In the genomic region with DNA sequence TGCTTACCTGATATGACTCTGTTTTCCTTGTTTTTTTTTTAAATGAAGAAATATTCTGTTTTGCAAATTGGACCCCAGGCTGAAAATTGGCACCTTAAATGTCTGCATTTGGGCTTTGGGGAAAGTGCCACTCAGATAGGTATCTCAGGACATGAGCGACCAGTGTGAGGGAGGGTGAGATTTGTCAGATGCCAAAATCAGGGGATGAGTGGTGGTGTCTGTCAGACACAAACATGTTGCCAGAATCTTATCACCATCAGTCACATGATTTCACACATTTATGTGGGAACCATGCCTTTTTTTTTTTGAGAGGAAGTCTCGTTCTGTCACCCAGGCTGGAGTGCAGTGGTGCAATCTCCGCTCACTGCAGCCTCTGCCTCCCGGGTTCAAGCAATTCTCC, we compare ENCODE assay signal across 15 cellular contexts.
A peak's percentile ranks its signal among the peaks of the same experiment; 100 is the strongest.
DNase-seq lines count a peak whose midpoint lies in the region; ATAC-seq and TF ChIP-seq lines count a peak whose summit lies in the region.
"Had no signal": no experiment of that assay in that cellular context is flagged by ENCODE, and none has a peak within 500 bp of the region (broad histone marks: within the 10 kb centered on the region; RNA-seq: fewer than 3 reads in every experiment).

No MANE protein-coding gene starts in this region.

- no peak overlapping the region for H3K4me3 Mint-ChIP-seq in CD8-positive, alpha-beta T cell
- peak overlapping the region; percentile 49 to 61 for H3K4me3 Mint-ChIP-seq in effector memory CD8-positive, alpha-beta T cell
- H3K4me3 Mint-ChIP-seq in neural progenitor cell = no peak overlapping the region
- H3K4me3 Mint-ChIP-seq: CD14-positive monocyte, GM23338 had no signal

- intact Hi-C loops in CD8-positive, alpha-beta T cell (cut with DNase I, micrococcal nuclease) = no loop called here

- H3K4me1 ChIP-seq in SK-N-SH (ENCODE audit: control insufficient read depth in 1 of 2, insufficient read depth in 2 of 2, low read depth in 1 of 2, low read length in 1 of 2) (peaks cover 0 to 12% of the 10 kb centered on the region in 2 experiments; a peak in 2 of 4 replicates), neural progenitor cell (no peaks in the 10 kb centered on the region)
- H3K4me1 ChIP-seq in CD8-positive, alpha-beta T cell (ENCODE audit: insufficient read depth, low read length) = no peaks in the 10 kb centered on the region

- no peak overlapping the region for H3K4me2 ChIP-seq in SK-N-SH
- no peak overlapping the region for H3K4me2 ChIP-seq in neural progenitor cell
- H3K4me2 ChIP-seq: GM23338 had no signal

- H3F3A ChIP-seq in SK-N-SH (replicated peaks; ENCODE audit: insufficient read depth) = no peaks in the 10 kb centered on the region
- H3F3A ChIP-seq in neural progenitor cell (ENCODE audit: low read depth) = no peaks in the 10 kb centered on the region

- peaks cover 4% of the 10 kb centered on the region for H3K4me1 Mint-ChIP-seq in CD8-positive, alpha-beta T cell (ENCODE audit: low read depth)
- H3K4me1 Mint-ChIP-seq in effector memory CD8-positive, alpha-beta T cell (ENCODE audit: low read depth in 2 of 2) = peaks cover 15 to 16% of the 10 kb centered on the region in 2 donors
- no peaks in the 10 kb centered on the region for H3K4me1 Mint-ChIP-seq in neural progenitor cell
- H3K4me1 Mint-ChIP-seq: CD14-positive monocyte had no signal

- H3K4me3 ChIP-seq in SK-N-SH (ENCODE audit: low read depth in 2 of 2, low read length in 1 of 2) = no peak overlapping the region
- no peak overlapping the region for H3K4me3 ChIP-seq in CD8-positive, alpha-beta T cell (ENCODE audit: low read depth, low read length)
- H3K4me3 ChIP-seq in neural progenitor cell = no peak overlapping the region
- H3K4me3 ChIP-seq: GM12878, GM23338 had no signal

- 84% methylated on average over 4 of the region's 4 CpGs for WGBS in SK-N-SH (ENCODE audit: low lambda C conversion rate)

- no peak overlapping the region for H2AFZ ChIP-seq in SK-N-SH (ENCODE audit: low read depth)
- no peak overlapping the region for H2AFZ ChIP-seq in neural progenitor cell (replicated peaks)
- H2AFZ ChIP-seq: GM23338 had no signal

- no peaks in the 10 kb centered on the region for H3K9me3 Mint-ChIP-seq in CD8-positive, alpha-beta T cell
- H3K9me3 Mint-ChIP-seq in effector memory CD8-positive, alpha-beta T cell = no peaks in the 10 kb centered on the region
- peaks cover 2% of the 10 kb centered on the region for H3K9me3 Mint-ChIP-seq in neural progenitor cell

- H3K27me3 ChIP-seq in SK-N-SH (ENCODE audit: insufficient read depth) (no peaks in the 10 kb centered on the region), neural progenitor cell (no peaks in the 10 kb centered on the region)
- H3K27me3 ChIP-seq in CD8-positive, alpha-beta T cell (ENCODE audit: insufficient read depth, low read length) = no peaks in the 10 kb centered on the region

- no peak overlapping the region for H3K27ac Mint-ChIP-seq in CD8-positive, alpha-beta T cell
- peak overlapping the region; percentile 61 to 88 for H3K27ac Mint-ChIP-seq in effector memory CD8-positive, alpha-beta T cell
- H3K27ac Mint-ChIP-seq in neural progenitor cell = peak overlapping the region; percentile 32
- H3K27ac Mint-ChIP-seq: CD14-positive monocyte, GM23338 had no signal

- H3K79me2 ChIP-seq in SK-N-SH (ENCODE audit: insufficient read depth) (no peaks in the 10 kb centered on the region), neural progenitor cell (ENCODE audit: low read depth) (no peaks in the 10 kb centered on the region)

- no peak for TF ChIP-seq CTCF in SK-N-SH (IDR thresholded peaks at IDR 0.05)
- no peak for TF ChIP-seq CTCF in CD8-positive, alpha-beta T cell (IDR thresholded peaks at IDR 0.05)
- TF ChIP-seq CTCF in neural progenitor cell (IDR thresholded peaks at IDR 0.05) = no peak

- TF ChIP-seq RAD21 in SK-N-SH (IDR thresholded peaks at IDR 0.05; ENCODE audit: low read length) = no peak

- TF ChIP-seq EP300 in SK-N-SH (IDR thresholded peaks at IDR 0.05; ENCODE audit: borderline replicate concordance in 1 of 2, low read depth in 1 of 2, low read length in 1 of 2) = no peak

- H3K9ac ChIP-seq in SK-N-SH (no peak overlapping the region), neural progenitor cell (no peak overlapping the region)

- no peaks in the 10 kb centered on the region for H3K36me3 Mint-ChIP-seq in CD8-positive, alpha-beta T cell
- no peaks in the 10 kb centered on the region for H3K36me3 Mint-ChIP-seq in effector memory CD8-positive, alpha-beta T cell (ENCODE audit: insufficient read depth)
- peaks cover 2% of the 10 kb centered on the region for H3K36me3 Mint-ChIP-seq in neural progenitor cell
- H3K36me3 Mint-ChIP-seq: CD14-positive monocyte had no signal

- H3K9me2 ChIP-seq in SK-N-SH = no peaks in the 10 kb centered on the region

- H3K9me3 ChIP-seq in SK-N-SH (no peaks in the 10 kb centered on the region), neural progenitor cell (ENCODE audit: low read depth) (no peaks in the 10 kb centered on the region)
- no peaks in the 10 kb centered on the region for H3K9me3 ChIP-seq in CD8-positive, alpha-beta T cell (ENCODE audit: low read length)

- H4K20me1 ChIP-seq in SK-N-SH (ENCODE audit: insufficient read depth) (no peaks in the 10 kb centered on the region), neural progenitor cell (ENCODE audit: low read depth) (no peaks in the 10 kb centered on the region)

- H3K36me3 ChIP-seq in SK-N-SH (replicated peaks in 1 of 2; ENCODE audit: control insufficient read depth in 1 of 2, insufficient read depth in 2 of 2, low read length in 1 of 2) (no peaks in the 10 kb centered on the region), neural progenitor cell (no peaks in the 10 kb centered on the region)
- H3K36me3 ChIP-seq in CD8-positive, alpha-beta T cell (ENCODE audit: insufficient read depth, low read length) = no peaks in the 10 kb centered on the region

- CTCF ChIA-PET in SK-N-SH (lab: Yijun Ruan, JAX) = no interaction called here
- CTCF ChIA-PET in CD8-positive, alpha-beta T cell (lab: Charles Lee) = no interaction called here

- H3K27me3 Mint-ChIP-seq in CD8-positive, alpha-beta T cell (ENCODE audit: low read depth) = no peaks in the 10 kb centered on the region
- no peaks in the 10 kb centered on the region for H3K27me3 Mint-ChIP-seq in effector memory CD8-positive, alpha-beta T cell
- H3K27me3 Mint-ChIP-seq in neural progenitor cell (ENCODE audit: insufficient read depth, low read depth) = no peaks in the 10 kb centered on the region

- H3K27ac ChIP-seq in SK-N-SH (ENCODE audit: low read depth in 2 of 2, low read length in 1 of 2) = no peak overlapping the region
- H3K27ac ChIP-seq in CD8-positive, alpha-beta T cell (ENCODE audit: low read depth, low read length) = no peak overlapping the region
- H3K27ac ChIP-seq in neural progenitor cell = no peak overlapping the region
- H3K27ac ChIP-seq: 22Rv1, HL-60 had no signal

- ATAC-seq in SK-N-SH treated with all-trans-retinoic acid at 6 μM for 48 hours (no peak), GM21619 (IDR thresholded peaks at IDR 0.05; ENCODE audit: unreplicated experiment) (no peak)
- ATAC-seq in CD8-positive, alpha-beta T cell = peak; percentile 46
- peak; percentile 98 for ATAC-seq in effector memory CD8-positive, alpha-beta T cell (replicated peaks)
- ATAC-seq: GM12878 had no signal

- no peak for DNase-seq in SK-N-SH
- no peak for DNase-seq in CD8-positive, alpha-beta T cell
- DNase-seq in effector memory CD8-positive, alpha-beta T cell = peak in 2 of 3 experiments; percentile 14 to 18
- no peak for DNase-seq in neural progenitor cell (ENCODE audit: low spot score)
- DNase-seq in NCI-H1417 treated with DMSO at 0.1 percent for 48 hours (lab: John Stamatoyannopoulos, UW) = no peak
- DNase-seq: Calu3, DMS 273 treated with DMSO at 0.1 percent for 48 hours, H7 had no signal

- POLR2A ChIA-PET in SK-N-SH (lab: Yijun Ruan, JAX) = no interaction called here
- POLR2A ChIA-PET in CD8-positive, alpha-beta T cell (lab: Charles Lee) = no interaction called here

TF ChIP-seq in SK-N-SH, 30 proteins besides CTCF, POLR2A, EP300 and RAD21:
- TF ChIP-seq ELF1 (IDR thresholded peaks at IDR 0.05) (no peak), GATA2 (CRISPR knock-in tag; IDR thresholded peaks at IDR 0.05) (peak; percentile 13; the same call in 1 of the 2 replicates)

TF ChIP-seq in SK-N-SH treated with all-trans-retinoic acid at 6 μM for 48 hours, 23 proteins besides CTCF, POLR2A, EP300 and RAD21 (continues in another document):
- TF ChIP-seq CREB5 (CRISPR knock-in tag; IDR thresholded peaks at IDR 0.05; ENCODE audit: low read depth) (no peak), TCF4 (CRISPR knock-in tag; IDR thresholded peaks at IDR 0.05; ENCODE audit: borderline replicate concordance) (no peak), ZNF70 (CRISPR knock-in tag; IDR thresholded peaks at IDR 0.05) (no peak), ZFP30 (CRISPR knock-in tag; IDR thresholded peaks at IDR 0.05) (no peak), ZC3H10 (CRISPR knock-in tag; IDR thresholded peaks at IDR 0.05) (no peak), ESRRG (CRISPR knock-in tag; IDR thresholded peaks at IDR 0.05) (no peak), CSDC2 (CRISPR knock-in tag; IDR thresholded peaks at IDR 0.05) (no peak), TOX (CRISPR knock-in tag; IDR thresholded peaks at IDR 0.05; ENCODE audit: borderline replicate concordance) (no peak)
- TF ChIP-seq, protein P1, sequence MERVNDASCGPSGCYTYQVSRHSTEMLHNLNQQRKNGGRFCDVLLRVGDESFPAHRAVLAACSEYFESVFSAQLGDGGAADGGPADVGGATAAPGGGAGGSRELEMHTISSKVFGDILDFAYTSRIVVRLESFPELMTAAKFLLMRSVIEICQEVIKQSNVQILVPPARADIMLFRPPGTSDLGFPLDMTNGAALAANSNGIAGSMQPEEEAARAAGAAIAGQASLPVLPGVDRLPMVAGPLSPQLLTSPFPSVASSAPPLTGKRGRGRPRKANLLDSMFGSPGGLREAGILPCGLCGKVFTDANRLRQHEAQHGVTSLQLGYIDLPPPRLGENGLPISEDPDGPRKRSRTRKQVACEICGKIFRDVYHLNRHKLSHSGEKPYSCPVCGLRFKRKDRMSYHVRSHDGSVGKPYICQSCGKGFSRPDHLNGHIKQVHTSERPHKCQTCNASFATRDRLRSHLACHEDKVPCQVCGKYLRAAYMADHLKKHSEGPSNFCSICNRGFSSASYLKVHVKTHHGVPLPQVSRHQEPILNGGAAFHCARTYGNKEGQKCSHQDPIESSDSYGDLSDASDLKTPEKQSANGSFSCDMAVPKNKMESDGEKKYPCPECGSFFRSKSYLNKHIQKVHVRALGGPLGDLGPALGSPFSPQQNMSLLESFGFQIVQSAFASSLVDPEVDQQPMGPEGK (CRISPR knock-in tag; IDR thresholded peaks at IDR 0.05; ENCODE audit: borderline replicate concordance) = no peak

Comparison
In these comparisons a context has a peak if more than half of its experiments do, and no peak if none do; other contexts are left out.
1. DNase-seq: peak in effector memory CD8-positive, alpha-beta T cell (2 of 3); none in SK-N-SH (single experiment), CD8-positive, alpha-beta T cell (0 of 7), neural progenitor cell (single experiment) and NCI-H1417 treated with DMSO at 0.1 percent for 48 hours (single experiment).
2. ATAC-seq: peak in CD8-positive, alpha-beta T cell (single experiment) and effector memory CD8-positive, alpha-beta T cell (single experiment); none in SK-N-SH treated with all-trans-retinoic acid at 6 μM for 48 hours (single experiment) and GM21619 (single experiment).
3. H3K4me3 Mint-ChIP-seq: peak in effector memory CD8-positive, alpha-beta T cell (2 of 2); none in CD8-positive, alpha-beta T cell (single experiment) and neural progenitor cell (single experiment).